Comparison of ENCODE assay signal across 8 cellular contexts in genomic region chr9:36572515-36573418, GRCh38. TPM values are rescaled to one million over a fixed set of nuclear protein-coding genes. Genes with fewer than 3 reads are reported as not detected.
DNase-seq lines count a peak whose midpoint lies in the region; ATAC-seq and TF ChIP-seq lines count a peak whose summit lies in the region.

MELK (plus strand) TSS chr9:36572895; CDS start chr9:36581682, 8,787 bp downstream.

- peak within 1 kb of the TSS; percentile 87 for H2AFZ ChIP-seq in DND-41 (ENCODE audit: low read depth, low read length)

- TF ChIP-seq CTCF in DND-41 (IDR thresholded peaks at IDR 0.05; ENCODE audit: borderline replicate concordance, extremely low read depth, low read length, poor library complexity, severe bottlenecking) = no peak

- peak within 1 kb of the TSS; percentile 94 for H3K27ac Mint-ChIP-seq in activated naive CD4-positive, alpha-beta T cell treated with anti-CD3 and anti-CD28 coated beads, Interleukin-2, amount 10 ng/mL, durations not matched to agents 7 days and 5 days

- H4K20me1 ChIP-seq in DND-41 (ENCODE audit: insufficient read depth, low read length) = peaks cover 22% of the 10 kb centered on the region

- H3K4me1 Mint-ChIP-seq in activated naive CD4-positive, alpha-beta T cell treated with anti-CD3 and anti-CD28 coated beads, Interleukin-2, amount 10 ng/mL, durations not matched to agents 7 days and 5 days = peaks cover 46% of the 10 kb centered on the region

- DNase-seq in DND-41 (peak; percentile 89), MG63 (peak; percentile 98), globus pallidus (ENCODE audit: low spot score) (peak; percentile 59), occipital lobe (lab: John Stamatoyannopoulos, UW) (peak; percentile 46), superior temporal gyrus (ENCODE audit: extremely low spot score) (peak; percentile 69)
- DNase-seq in activated naive CD4-positive, alpha-beta T cell treated with anti-CD3 and anti-CD28 coated beads, Interleukin-2, amount 10 ng/mL, durations not matched to agents 7 days and 5 days = peak; percentile 89

- ATAC-seq in DND-41 (ENCODE audit: insufficient read depth, low read depth) (peak; percentile 81), GM21786 (IDR thresholded peaks at IDR 0.05; ENCODE audit: unreplicated experiment) (peak; percentile 76), SK-N-SH treated with all-trans-retinoic acid at 6 μM for 48 hours (peak; percentile 85)

- peak within 1 kb of the TSS; percentile 96 for H3K4me3 Mint-ChIP-seq in activated naive CD4-positive, alpha-beta T cell treated with anti-CD3 and anti-CD28 coated beads, Interleukin-2, amount 10 ng/mL, durations not matched to agents 7 days and 5 days

- H3K27me3 Mint-ChIP-seq in activated naive CD4-positive, alpha-beta T cell treated with anti-CD3 and anti-CD28 coated beads, Interleukin-2, amount 10 ng/mL, durations not matched to agents 7 days and 5 days = peaks cover 12% of the 10 kb centered on the region

- peak within 1 kb of the TSS; percentile 78 for H3K9ac ChIP-seq in DND-41 (ENCODE audit: low read depth, low read length)

- H3K9me3 ChIP-seq in DND-41 (ENCODE audit: insufficient read depth, low read length, severe bottlenecking) (no peaks in the 10 kb centered on the region), MG63 (no peaks in the 10 kb centered on the region)

- peak within 1 kb of the TSS; percentile 76 for H3K4me2 ChIP-seq in DND-41 (ENCODE audit: insufficient read depth, low read length)

- H3K27ac ChIP-seq in DND-41 (ENCODE audit: low read length) = peak within 1 kb of the TSS; percentile 78

- peak within 1 kb of the TSS; percentile 70 to 89 for H3K4me3 ChIP-seq in DND-41 (ENCODE audit: low read depth in 1 of 2, low read length in 2 of 2)
- peak within 1 kb of the TSS; percentile 98 for H3K4me3 ChIP-seq in MG63

- CTCF ChIA-PET in activated naive CD4-positive, alpha-beta T cell treated with anti-CD3 and anti-CD28 coated beads, Interleukin-2, amount 10 ng/mL, durations not matched to agents 7 days and 5 days (lab: Charles Lee) = interaction anchor here (0.8 kb wide), 1 partner anchor 166 kb away, joined by 3 read pairs; no protein-coding TSS in a partner anchor

- peaks cover 27% of the 10 kb centered on the region for H3K36me3 Mint-ChIP-seq in activated naive CD4-positive, alpha-beta T cell treated with anti-CD3 and anti-CD28 coated beads, Interleukin-2, amount 10 ng/mL, durations not matched to agents 7 days and 5 days

- peaks cover 44% of the 10 kb centered on the region for H3K4me1 ChIP-seq in DND-41 (ENCODE audit: insufficient read depth, low read length)

- H3K36me3 ChIP-seq in DND-41 (ENCODE audit: insufficient read depth, low read length) = peaks cover 26% of the 10 kb centered on the region
- peaks cover 49% of the 10 kb centered on the region for H3K36me3 ChIP-seq in MG63

- H3K27me3 ChIP-seq in DND-41 (ENCODE audit: insufficient read depth, low read length, poor library complexity) (no peaks in the 10 kb centered on the region), MG63 (no peaks in the 10 kb centered on the region)

- no peaks in the 10 kb centered on the region for H3K9me3 Mint-ChIP-seq in activated naive CD4-positive, alpha-beta T cell treated with anti-CD3 and anti-CD28 coated beads, Interleukin-2, amount 10 ng/mL, durations not matched to agents 7 days and 5 days

- peaks cover 54% of the 10 kb centered on the region for H3K79me2 ChIP-seq in DND-41 (ENCODE audit: insufficient read depth, low read length)

TF ChIP-seq in SK-N-SH treated with all-trans-retinoic acid at 6 μM for 48 hours, 23 proteins besides CTCF, POLR2A, EP300 and RAD21:
- TF ChIP-seq ZNF565 (CRISPR knock-in tag; conservative IDR thresholded peaks at IDR 0.05; ENCODE audit: low read depth) (no peak; the same call in 1 of the 2 replicates), BACH2 (CRISPR knock-in tag; IDR thresholded peaks at IDR 0.05; ENCODE audit: borderline replicate concordance) (peak; percentile 64; the same call in 1 of the 2 replicates), CSDC2 (CRISPR knock-in tag; IDR thresholded peaks at IDR 0.05) (peak; percentile 75; the same call in 1 of the 2 replicates), ARNTL (CRISPR knock-in tag; IDR thresholded peaks at IDR 0.05; ENCODE audit: borderline replicate concordance, low read depth) (no peak), SNAI2 (CRISPR knock-in tag; IDR thresholded peaks at IDR 0.05) (peak; percentile 59; the same call in 1 of the 2 replicates), TCF4 (CRISPR knock-in tag; IDR thresholded peaks at IDR 0.05; ENCODE audit: borderline replicate concordance) (no peak), RARB (CRISPR knock-in tag; IDR thresholded peaks at IDR 0.05) (no peak), TSHZ2 (CRISPR knock-in tag; IDR thresholded peaks at IDR 0.05) (peak; percentile 85), ZNF70 (CRISPR knock-in tag; IDR thresholded peaks at IDR 0.05) (no peak)

RNA-seq across cellular contexts. Expression of gene MELK, which starts in this region (rescaled TPM):
- total RNA-seq in MG63 (2014; rRNA removed; shearing (Covaris generic); ENCODE audit: low replicate concordance) = 75.8 and 95.3 TPM in 2 replicates
- 5.9 TPM for total RNA-seq in occipital lobe

Comparison
In these comparisons a context has a peak if more than half of its experiments do, and no peak if none do; other contexts are left out.
1. Peak in every context shown above with its lines: DNase-seq, ATAC-seq, H3K4me3 ChIP-seq and H3K27ac ChIP-seq.
2. RNA of gene MELK (total RNA-seq): 75.8 to 95.3 TPM in MG63; 5.9 TPM in occipital lobe (single experiment); every median in the first group is over 10 times any median in the second.
3. DNase-seq: peak in every context shown above with its lines; median percentile 98 in MG63; 89 in DND-41; 89 in activated naive CD4-positive, alpha-beta T cell treated with anti-CD3 and anti-CD28 coated beads, Interleukin-2, amount 10 ng/mL, durations not matched to agents 7 days and 5 days; 69 in superior temporal gyrus; 59 in globus pallidus; 46 in occipital lobe.